13 cellular contexts compared by ENCODE assay signal in genomic region chr9:81535542-81536241, GRCh38.
DNase-seq lines count a peak whose midpoint lies in the region; ATAC-seq and TF ChIP-seq lines count a peak whose summit lies in the region.
"Had no signal": no experiment of that assay in that cellular context is flagged by ENCODE, and none has a peak within 500 bp of the region (broad histone marks: within the 10 kb centered on the region; RNA-seq: fewer than 3 reads in every experiment).

No MANE protein-coding gene starts in this region.

- H3K4me1 ChIP-seq in mesodermal cell (ENCODE audit: control insufficient read depth, insufficient read depth, low read length, poor library complexity, severe bottlenecking), result peaks cover 11% of the 10 kb centered on the region

- H3K27me3 ChIP-seq in brain microvascular endothelial cell (replicated peaks), result no peaks in the 10 kb centered on the region
- H3K27me3 ChIP-seq: neutrophil had no signal

- 82 to 85% methylated on average over 4 to 5 of the region's 9 CpGs for WGBS in mesodermal cell (ENCODE audit: insufficient coverage in 2 of 2), 2 experiments

- no peaks in the 10 kb centered on the region for H3K9me3 ChIP-seq in mesodermal cell (ENCODE audit: control insufficient read depth, low read length)
- H3K9me3 ChIP-seq: neutrophil had no signal

- H3K27ac ChIP-seq in brain microvascular endothelial cell (no peak overlapping the region), mesodermal cell (ENCODE audit: low read depth, low read length, severe bottlenecking) (peak overlapping the region; percentile 60)
- H3K27ac ChIP-seq: neutrophil had no signal

- peak; percentile 90 for DNase-seq in HCEC 1CT
- peak; percentile 95 for DNase-seq in NCI-H510A treated with DMSO at 0.1 percent for 48 hours (lab: John Stamatoyannopoulos, UW)
- peak; percentile 73 for DNase-seq in brain microvascular endothelial cell
- DNase-seq in anterior cingulate cortex (lab: John Stamatoyannopoulos, UW), result no peak
- DNase-seq in left colon, result no peak
- DNase-seq: CD4-positive, alpha-beta T cell; islet precursor cell; MV-4-11 had no signal

- ATAC-seq in left colon (no peak), GM21360 (IDR thresholded peaks at IDR 0.05; ENCODE audit: unreplicated experiment) (no peak), GM18868 (IDR thresholded peaks at IDR 0.05; ENCODE audit: unreplicated experiment) (no peak)
- ATAC-seq: stimulated activated memory B cell treated with anti-CD40 and anti-IgM and Interleukin-4, amounts not matched to agents 10 μg/mL and 1 μg/mL and 100 μg/mL, for 72 hours had no signal

- in situ Hi-C loops in brain microvascular endothelial cell (cut with HindIII; ENCODE audit: low pct_ligation_motif_present, low sequenced_read_pairs), result no loop called here

- H3K4me3 ChIP-seq in brain microvascular endothelial cell (ENCODE audit: low read depth, low read length) (no peak overlapping the region), mesodermal cell (ENCODE audit: extremely low read depth, insufficient read depth, low read length, poor library complexity, severe bottlenecking) (no peak overlapping the region)

- intact Hi-C loops in left colon (cut with DNase I, micrococcal nuclease), result no loop called here

- no peaks in the 10 kb centered on the region for H3K36me3 ChIP-seq in brain microvascular endothelial cell (replicated peaks)
- no peaks in the 10 kb centered on the region for H3K36me3 ChIP-seq in mesodermal cell (ENCODE audit: control insufficient read depth, insufficient read depth, low read length)
- H3K36me3 ChIP-seq: neutrophil had no signal

- no peak for TF ChIP-seq CTCF in brain microvascular endothelial cell (IDR thresholded peaks at IDR 0.05; ENCODE audit: low read depth, low read length, missing control alignments)

Comparison
In these comparisons a context has a peak if more than half of its experiments do, and no peak if none do; other contexts are left out.
1. DNase-seq: peak in HCEC 1CT (single experiment), NCI-H510A treated with DMSO at 0.1 percent for 48 hours (single experiment) and brain microvascular endothelial cell (single experiment); none in anterior cingulate cortex (0 of 58) and left colon (0 of 2).